Comparison of ENCODE assay signal across 24 cellular contexts in the genomic region with DNA sequence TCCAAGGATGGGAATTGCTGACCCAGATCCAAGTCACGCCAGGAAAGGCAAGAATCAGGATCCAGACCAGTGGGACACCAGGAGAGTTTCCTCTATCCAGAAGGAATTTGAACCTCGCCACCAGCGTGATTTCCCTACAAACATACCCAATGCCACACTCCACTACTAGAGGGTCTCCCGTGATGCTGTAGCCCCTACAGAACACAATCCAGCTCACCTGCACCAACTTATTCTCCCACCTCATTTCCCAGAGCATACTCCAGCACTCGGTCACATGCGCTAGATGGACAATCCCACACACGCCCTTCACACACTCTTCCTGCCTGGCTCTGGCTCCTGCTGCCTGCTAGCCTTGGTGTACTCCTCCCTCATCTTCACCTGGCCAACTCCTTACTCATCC.
"Had no signal": no experiment of that assay in that cellular context is flagged by ENCODE, and none has a peak within 500 bp of the region (broad histone marks: within the 10 kb centered on the region; RNA-seq: fewer than 3 reads in every experiment).

No MANE protein-coding gene starts in this region.

- H3K4me3 Mint-ChIP-seq: immature natural killer cell, mesothelial cell of epicardium, naive B cell had no signal

- DNase-seq: colonic mucosa; dermis blood vessel endothelial cell; dorsolateral prefrontal cortex; effector CD4-positive, alpha-beta T cell; effector memory CD4-positive, alpha-beta T cell; esophagus squamous epithelium; foreskin fibroblast; foreskin melanocyte; gastrocnemius medialis; heart left ventricle; hypothalamus; immature natural killer cell; islet precursor cell; kidney; kidney glomerular epithelial cell; left colon; left ventricle myocardium inferior; lower lobe of right lung; mesenchymal stem cell; mucosa of descending colon; naive B cell had no signal

- FAIRE-seq: endothelial cell of umbilical vein, kidney had no signal

- H3K36me3 Mint-ChIP-seq: immature natural killer cell, mesothelial cell of epicardium, naive B cell had no signal

- H3K27ac ChIP-seq: colonic mucosa, dorsolateral prefrontal cortex, esophagus squamous epithelium, gastrocnemius medialis, heart left ventricle, hepatocyte, left ventricle myocardium inferior, lower lobe of right lung had no signal

- H3K27ac Mint-ChIP-seq: immature natural killer cell, mesothelial cell of epicardium, naive B cell had no signal

- H3K9me3 Mint-ChIP-seq: mesothelial cell of epicardium had no signal

- H3K4me1 Mint-ChIP-seq: mesothelial cell of epicardium had no signal

- H3K4me3 ChIP-seq: colonic mucosa, dorsolateral prefrontal cortex, esophagus squamous epithelium, gastrocnemius medialis, heart left ventricle, hepatocyte, left ventricle myocardium inferior, lower lobe of right lung, mucosa of descending colon had no signal
